In the genomic region with DNA sequence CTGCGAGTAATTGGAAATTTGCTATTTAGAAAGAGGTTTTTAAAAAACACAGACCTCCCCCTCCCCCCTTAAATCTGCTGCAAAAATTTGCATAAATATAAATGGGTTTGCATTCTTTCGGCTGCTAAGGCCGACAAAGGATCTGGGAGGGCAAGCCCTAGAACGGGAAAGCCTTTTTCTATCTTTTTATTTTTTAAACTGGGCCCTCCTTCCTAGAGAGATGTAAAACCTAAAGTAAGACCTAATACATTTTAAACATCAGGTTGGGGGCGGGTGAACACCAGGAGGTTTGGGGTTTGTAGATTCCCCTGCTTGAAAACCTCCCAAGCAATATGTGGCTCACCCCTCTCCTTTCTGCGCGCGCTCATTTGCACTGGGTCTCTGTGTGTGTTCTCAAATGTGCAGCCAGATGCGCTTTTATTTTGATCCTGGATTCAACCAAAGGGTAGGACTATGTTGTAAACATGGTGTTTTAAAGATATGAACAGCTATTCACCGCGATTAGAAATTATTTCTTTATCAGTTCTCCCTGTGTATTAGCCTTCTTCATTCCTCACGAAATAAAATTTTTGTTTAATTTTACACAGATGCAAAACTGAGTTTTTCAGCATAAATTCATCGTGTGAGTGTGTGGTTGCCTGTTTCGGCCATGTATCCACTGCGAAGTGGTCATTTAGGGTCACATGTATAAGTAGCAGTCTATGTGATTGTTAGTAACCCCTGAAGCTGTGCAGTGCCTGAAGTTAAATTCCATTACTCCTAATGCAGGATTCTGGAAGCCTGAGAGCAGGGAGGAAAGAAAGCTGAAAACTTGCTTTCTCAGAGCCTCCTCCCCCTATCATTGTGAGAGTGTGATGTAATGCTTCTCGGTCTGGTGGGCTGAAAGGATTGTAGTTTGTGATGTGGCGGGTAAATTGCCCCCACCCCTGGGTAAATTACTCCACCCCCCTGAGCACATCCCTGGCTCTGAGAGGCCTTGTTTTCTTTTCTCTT, we compare ENCODE assay signal across 8 cellular contexts. TPM values are rescaled to one million over a fixed set of nuclear protein-coding genes. Genes with fewer than 3 reads are reported as not detected.
A peak's percentile ranks its signal among the peaks of the same experiment; 100 is the strongest.
DNase-seq lines count a peak whose midpoint lies in the region; ATAC-seq and TF ChIP-seq lines count a peak whose summit lies in the region.

No MANE protein-coding gene starts in this region.

- peak overlapping the region; percentile 74 for H3K27ac ChIP-seq in layer of hippocampus (ENCODE audit: low read depth, low read length)

- in situ Hi-C loops in Caki2 (cut with HindIII; ENCODE audit: low pct_unique_long_range_greater_than_20kb, low sequenced_read_pairs), result no loop called here

- H3K27ac Mint-ChIP-seq in IgD-negative memory B cell, result peak overlapping the region; percentile 46 to 94 (median 89)
- peak overlapping the region; percentile 79 for H3K27ac Mint-ChIP-seq in stimulated activated effector memory CD8-positive, alpha-beta T cell treated with anti-CD3 and anti-CD28 coated beads, Interleukin-12 subunit alpha, Interleukin-12 subunit beta, amount 100 ng/mL, for 72 hours

- H3K4me3 Mint-ChIP-seq in IgD-negative memory B cell, result peak overlapping the region; percentile 79 to 96 (median 90)
- peak overlapping the region; percentile 68 for H3K4me3 Mint-ChIP-seq in stimulated activated effector memory CD8-positive, alpha-beta T cell treated with anti-CD3 and anti-CD28 coated beads, Interleukin-12 subunit alpha, Interleukin-12 subunit beta, amount 100 ng/mL, for 72 hours

- no peaks in the 10 kb centered on the region for H3K9me3 Mint-ChIP-seq in IgD-negative memory B cell
- no peaks in the 10 kb centered on the region for H3K9me3 Mint-ChIP-seq in stimulated activated effector memory CD8-positive, alpha-beta T cell treated with anti-CD3 and anti-CD28 coated beads, Interleukin-12 subunit alpha, Interleukin-12 subunit beta, amount 100 ng/mL, for 72 hours

- no peaks in the 10 kb centered on the region for H3K27me3 ChIP-seq in layer of hippocampus (ENCODE audit: control insufficient read depth, insufficient read depth, low read length)

- H3K27me3 Mint-ChIP-seq in IgD-negative memory B cell, result no peaks in the 10 kb centered on the region

- H3K36me3 Mint-ChIP-seq in IgD-negative memory B cell, result no peaks in the 10 kb centered on the region
- peaks cover 11% of the 10 kb centered on the region for H3K36me3 Mint-ChIP-seq in stimulated activated effector memory CD8-positive, alpha-beta T cell treated with anti-CD3 and anti-CD28 coated beads, Interleukin-12 subunit alpha, Interleukin-12 subunit beta, amount 100 ng/mL, for 72 hours

- H3K4me1 Mint-ChIP-seq in IgD-negative memory B cell, result peaks cover 45 to 59% (median 52%) of the 10 kb centered on the region in 3 donors
- peaks cover 56% of the 10 kb centered on the region for H3K4me1 Mint-ChIP-seq in stimulated activated effector memory CD8-positive, alpha-beta T cell treated with anti-CD3 and anti-CD28 coated beads, Interleukin-12 subunit alpha, Interleukin-12 subunit beta, amount 100 ng/mL, for 72 hours

- peak; percentile 75 for DNase-seq in Caki2 (ENCODE audit: low read depth)
- peak; percentile 73 for DNase-seq in cerebellar cortex (ENCODE audit: low spot score)
- peak; percentile 11 to 64 for DNase-seq in stimulated activated effector memory CD8-positive, alpha-beta T cell treated with anti-CD3 and anti-CD28 coated beads, Interleukin-12 subunit alpha, Interleukin-12 subunit beta, amount 100 ng/mL, for 72 hours (ENCODE audit: low spot score in 2 of 2)
- DNase-seq in NK-92 (lab: John Stamatoyannopoulos, UW; ENCODE audit: unreplicated experiment), result no peak

- ATAC-seq in SK-N-SH treated with all-trans-retinoic acid at 6 μM for 48 hours (peak; percentile 42), GM18868 (IDR thresholded peaks at IDR 0.05; ENCODE audit: unreplicated experiment) (no peak)
- no peak for ATAC-seq in stimulated activated effector memory CD8-positive, alpha-beta T cell treated with anti-CD3 and anti-CD28 coated beads, Interleukin-12 subunit alpha, Interleukin-12 subunit beta, amount 100 ng/mL, for 72 hours

TF ChIP-seq in SK-N-SH treated with all-trans-retinoic acid at 6 μM for 48 hours, 23 proteins besides CTCF, POLR2A, EP300 and RAD21:
- TF ChIP-seq OSR1 (CRISPR knock-in tag; IDR thresholded peaks at IDR 0.05), result no peak
- TF ChIP-seq ESRRG (CRISPR knock-in tag; IDR thresholded peaks at IDR 0.05), result no peak
- no peak for TF ChIP-seq ZC3H10 (CRISPR knock-in tag; IDR thresholded peaks at IDR 0.05)
- TF ChIP-seq TOX (CRISPR knock-in tag; IDR thresholded peaks at IDR 0.05; ENCODE audit: borderline replicate concordance), result no peak
- TF ChIP-seq CSRNP3 (CRISPR knock-in tag; IDR thresholded peaks at IDR 0.05), result no peak
- TF ChIP-seq ARNTL (CRISPR knock-in tag; IDR thresholded peaks at IDR 0.05; ENCODE audit: borderline replicate concordance, low read depth), result no peak
- no peak for TF ChIP-seq SNAI2 (CRISPR knock-in tag; IDR thresholded peaks at IDR 0.05)
- TF ChIP-seq ISL1 (CRISPR knock-in tag; IDR thresholded peaks at IDR 0.05), result no peak
- TF ChIP-seq CREB5 (CRISPR knock-in tag; IDR thresholded peaks at IDR 0.05; ENCODE audit: low read depth), result no peak
- TF ChIP-seq GLIS3 (CRISPR knock-in tag; IDR thresholded peaks at IDR 0.05), result no peak
- no peak for TF ChIP-seq RARB (CRISPR knock-in tag; IDR thresholded peaks at IDR 0.05)
- TF ChIP-seq BACH2 (CRISPR knock-in tag; IDR thresholded peaks at IDR 0.05; ENCODE audit: borderline replicate concordance), result no peak
- TF ChIP-seq, protein P1, sequence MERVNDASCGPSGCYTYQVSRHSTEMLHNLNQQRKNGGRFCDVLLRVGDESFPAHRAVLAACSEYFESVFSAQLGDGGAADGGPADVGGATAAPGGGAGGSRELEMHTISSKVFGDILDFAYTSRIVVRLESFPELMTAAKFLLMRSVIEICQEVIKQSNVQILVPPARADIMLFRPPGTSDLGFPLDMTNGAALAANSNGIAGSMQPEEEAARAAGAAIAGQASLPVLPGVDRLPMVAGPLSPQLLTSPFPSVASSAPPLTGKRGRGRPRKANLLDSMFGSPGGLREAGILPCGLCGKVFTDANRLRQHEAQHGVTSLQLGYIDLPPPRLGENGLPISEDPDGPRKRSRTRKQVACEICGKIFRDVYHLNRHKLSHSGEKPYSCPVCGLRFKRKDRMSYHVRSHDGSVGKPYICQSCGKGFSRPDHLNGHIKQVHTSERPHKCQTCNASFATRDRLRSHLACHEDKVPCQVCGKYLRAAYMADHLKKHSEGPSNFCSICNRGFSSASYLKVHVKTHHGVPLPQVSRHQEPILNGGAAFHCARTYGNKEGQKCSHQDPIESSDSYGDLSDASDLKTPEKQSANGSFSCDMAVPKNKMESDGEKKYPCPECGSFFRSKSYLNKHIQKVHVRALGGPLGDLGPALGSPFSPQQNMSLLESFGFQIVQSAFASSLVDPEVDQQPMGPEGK (CRISPR knock-in tag; IDR thresholded peaks at IDR 0.05; ENCODE audit: borderline replicate concordance), result no peak

RNA-seq across cellular contexts. Expression of gene TNRC6B, which starts 1.0 kb away (rescaled TPM):
- total RNA-seq in Caki2 (2014; rRNA removed; shearing (Covaris generic); ENCODE audit: low replicate concordance), result 5.1 and 7.7 TPM in 2 replicates
- polyA plus RNA-seq in IgD-negative memory B cell, result 143 TPM
